In genomic region chr6:11711644-11711993, GRCh38 we compare ENCODE assay signal across 11 cellular contexts.
A peak's percentile ranks its signal among the peaks of the same experiment; 100 is the strongest.
DNase-seq lines count a peak whose midpoint lies in the region; ATAC-seq and TF ChIP-seq lines count a peak whose summit lies in the region.
"Had no signal": no experiment of that assay in that cellular context is flagged by ENCODE, and none has a peak within 500 bp of the region (broad histone marks: within the 10 kb centered on the region; RNA-seq: fewer than 3 reads in every experiment).

No MANE protein-coding gene starts in this region.

- intact Hi-C loops in activated CD4-positive, alpha-beta T cell treated with anti-CD3 and anti-CD28 coated beads for 36 hours (cut with DNase I, micrococcal nuclease) = loop anchor here (1.0 to 10.0 kb wide), 13 partner anchors 17 to 1743 kb away; no protein-coding TSS in a partner anchor
- intact Hi-C loops in upper lobe of right lung (cut with DNase I) = no loop called here
- intact Hi-C loops in A673 (cut with micrococcal nuclease; ENCODE audit: unreplicated experiment) = no loop called here

- H3K27ac Mint-ChIP-seq in activated CD4-positive, alpha-beta T cell treated with anti-CD3 and anti-CD28 coated beads for 36 hours = peak overlapping the region; percentile 100
- peak overlapping the region; percentile 84 for H3K27ac Mint-ChIP-seq in activated CD8-positive, alpha-beta T cell treated with anti-CD3 and anti-CD28 coated beads, Interleukin-2, amount 10 ng/mL, durations not matched to agents 7 days and 5 days
- peak overlapping the region; percentile 71 for H3K27ac Mint-ChIP-seq in mesothelial cell of epicardium

- no TSS peak for BruUV-seq in A673 (replicated peaks; lab: Mats Ljungman, UMichigan)

- H3K36me3 ChIP-seq in upper lobe of right lung (no peaks in the 10 kb centered on the region), A673 (ENCODE audit: insufficient read depth, low read length, poor library complexity, severe bottlenecking) (no peaks in the 10 kb centered on the region)

- peaks cover 47% of the 10 kb centered on the region for H3K36me3 Mint-ChIP-seq in activated CD4-positive, alpha-beta T cell treated with anti-CD3 and anti-CD28 coated beads for 36 hours (ENCODE audit: low read depth)
- H3K36me3 Mint-ChIP-seq in activated CD8-positive, alpha-beta T cell treated with anti-CD3 and anti-CD28 coated beads, Interleukin-2, amount 10 ng/mL, durations not matched to agents 7 days and 5 days (ENCODE audit: low read depth) = peaks cover 18% of the 10 kb centered on the region
- H3K36me3 Mint-ChIP-seq in mesothelial cell of epicardium = no peaks in the 10 kb centered on the region

- no peaks in the 10 kb centered on the region for H3K27me3 ChIP-seq in upper lobe of right lung
- H3K27me3 ChIP-seq in A673 (replicated peaks; ENCODE audit: insufficient read depth, low read depth, low read length, poor library complexity) = peaks cover 53% of the 10 kb centered on the region
- H3K27me3 ChIP-seq: testis had no signal

- H3K9me3 ChIP-seq in upper lobe of right lung (no peaks in the 10 kb centered on the region), A673 (ENCODE audit: low read depth, low read length, poor library complexity, severe bottlenecking) (no peaks in the 10 kb centered on the region)
- H3K9me3 ChIP-seq: testis had no signal

- H3K4me1 ChIP-seq in upper lobe of right lung (peaks cover 11% of the 10 kb centered on the region), A673 (ENCODE audit: insufficient read depth, low read length, poor library complexity, severe bottlenecking) (peaks cover 10% of the 10 kb centered on the region)
- H3K4me1 ChIP-seq: testis had no signal

- POLR2A ChIA-PET in activated CD4-positive, alpha-beta T cell treated with anti-CD3 and anti-CD28 coated beads for 36 hours (lab: Charles Lee) = interaction anchor here (0.9 to 4.1 kb wide), 11 partner anchors 12 to 530 kb away, joined by 3 to 60 read pairs (median 6); no protein-coding TSS in a partner anchor
- POLR2A ChIA-PET in activated CD8-positive, alpha-beta T cell treated with anti-CD3 and anti-CD28 coated beads, Interleukin-2, amount 10 ng/mL, durations not matched to agents 7 days and 5 days (lab: Charles Lee) = interaction anchor here (0.9 to 5.7 kb wide), 7 partner anchors 8 to 347 kb away, joined by 3 to 24 read pairs (median 4); no protein-coding TSS in a partner anchor
- POLR2A ChIA-PET in A673 (lab: Charles Lee; ENCODE audit: low non-redundant PET) = interaction anchor here (0.7 kb wide), 1 partner anchor 86 kb away, joined by 4 read pairs; no protein-coding TSS in a partner anchor

- no peak overlapping the region for H3K27ac ChIP-seq in upper lobe of right lung
- H3K27ac ChIP-seq in A673 (ENCODE audit: low read depth, low read length, poor library complexity, severe bottlenecking) = no peak overlapping the region
- H3K27ac ChIP-seq: testis had no signal

- peak; percentile 57 for ATAC-seq in activated CD4-positive, alpha-beta T cell treated with anti-CD3 and anti-CD28 coated beads for 36 hours
- no peak for ATAC-seq in activated CD8-positive, alpha-beta T cell treated with anti-CD3 and anti-CD28 coated beads, Interleukin-2, amount 10 ng/mL, durations not matched to agents 7 days and 5 days
- ATAC-seq in upper lobe of right lung = peak; percentile 51

- H3K4me3 Mint-ChIP-seq in activated CD4-positive, alpha-beta T cell treated with anti-CD3 and anti-CD28 coated beads for 36 hours = peak overlapping the region; percentile 75
- H3K4me3 Mint-ChIP-seq in activated CD8-positive, alpha-beta T cell treated with anti-CD3 and anti-CD28 coated beads, Interleukin-2, amount 10 ng/mL, durations not matched to agents 7 days and 5 days = no peak overlapping the region
- H3K4me3 Mint-ChIP-seq in mesothelial cell of epicardium = no peak overlapping the region

- peaks cover 17% of the 10 kb centered on the region for H3K9me3 Mint-ChIP-seq in activated CD4-positive, alpha-beta T cell treated with anti-CD3 and anti-CD28 coated beads for 36 hours (ENCODE audit: low read depth)
- H3K9me3 Mint-ChIP-seq in activated CD8-positive, alpha-beta T cell treated with anti-CD3 and anti-CD28 coated beads, Interleukin-2, amount 10 ng/mL, durations not matched to agents 7 days and 5 days (ENCODE audit: insufficient read depth) = peaks cover 4% of the 10 kb centered on the region
- peaks cover 16% of the 10 kb centered on the region for H3K9me3 Mint-ChIP-seq in mesothelial cell of epicardium

- peaks cover 80% of the 10 kb centered on the region for H3K4me1 Mint-ChIP-seq in activated CD4-positive, alpha-beta T cell treated with anti-CD3 and anti-CD28 coated beads for 36 hours
- peaks cover 59% of the 10 kb centered on the region for H3K4me1 Mint-ChIP-seq in activated CD8-positive, alpha-beta T cell treated with anti-CD3 and anti-CD28 coated beads, Interleukin-2, amount 10 ng/mL, durations not matched to agents 7 days and 5 days (ENCODE audit: low read depth)
- peaks cover 32% of the 10 kb centered on the region for H3K4me1 Mint-ChIP-seq in mesothelial cell of epicardium

- peak; percentile 86 for DNase-seq in activated CD4-positive, alpha-beta T cell treated with anti-CD3 and anti-CD28 coated beads for 36 hours
- DNase-seq in activated CD4-positive, alpha-beta T cell treated with anti-CD3 and anti-CD28 coated beads, Interleukin-2, amount 50 U/mL, for 1 hour = no peak
- no peak for DNase-seq in activated CD8-positive, alpha-beta T cell treated with anti-CD3 and anti-CD28 coated beads, Interleukin-2, amount 10 ng/mL, durations not matched to agents 7 days and 5 days
- DNase-seq in mesothelial cell of epicardium (ENCODE audit: low spot score in 2 of 2, unreplicated experiment in 2 of 2) (no peak), upper lobe of right lung (peak; percentile 63), NCI-H2029 (lab: John Stamatoyannopoulos, UW) (no peak), NCI-H2081 treated with DMSO at 0.1 percent for 48 hours (lab: John Stamatoyannopoulos, UW) (no peak), A673 (ENCODE audit: low spot score) (no peak)
- DNase-seq: kidney glomerular epithelial cell, NCI-H69, testis had no signal

- CTCF ChIA-PET in activated CD4-positive, alpha-beta T cell treated with anti-CD3 and anti-CD28 coated beads for 36 hours (lab: Charles Lee) = interaction anchor here (0.6 to 5.4 kb wide), 6 partner anchors 10 to 353 kb away, joined by 3 to 35 read pairs (median 5); no protein-coding TSS in a partner anchor
- CTCF ChIA-PET in activated CD8-positive, alpha-beta T cell treated with anti-CD3 and anti-CD28 coated beads, Interleukin-2, amount 10 ng/mL, durations not matched to agents 7 days and 5 days (lab: Charles Lee) = interaction anchor here (0.6 to 3.8 kb wide), 4 partner anchors 12 to 578 kb away, joined by 3 to 24 read pairs (median 5); partner anchors contain the start of genes EDN1 and HIVEP1
- CTCF ChIA-PET in A673 (lab: Charles Lee) = no interaction called here

- TF ChIP-seq CTCF in mesothelial cell of epicardium (IDR thresholded peaks at IDR 0.05; ENCODE audit: unreplicated experiment) = no peak
- no peak for TF ChIP-seq CTCF in upper lobe of right lung (IDR thresholded peaks at IDR 0.05)
- no peak for TF ChIP-seq CTCF in A673 (conservative IDR thresholded peaks at IDR 0.05; ENCODE audit: low read depth, low read length)

- H3K4me3 ChIP-seq in upper lobe of right lung (no peak overlapping the region), A673 (ENCODE audit: low read depth, low read length, poor library complexity, severe bottlenecking) (no peak overlapping the region)
- H3K4me3 ChIP-seq: testis had no signal

- H3K27me3 Mint-ChIP-seq in activated CD4-positive, alpha-beta T cell treated with anti-CD3 and anti-CD28 coated beads for 36 hours = no peaks in the 10 kb centered on the region
- H3K27me3 Mint-ChIP-seq in activated CD8-positive, alpha-beta T cell treated with anti-CD3 and anti-CD28 coated beads, Interleukin-2, amount 10 ng/mL, durations not matched to agents 7 days and 5 days (ENCODE audit: low read depth) = no peaks in the 10 kb centered on the region
- H3K27me3 Mint-ChIP-seq in mesothelial cell of epicardium (ENCODE audit: low read depth) = no peaks in the 10 kb centered on the region

Comparison
In these comparisons a context has a peak if more than half of its experiments do, and no peak if none do; other contexts are left out.
1. DNase-seq: peak in activated CD4-positive, alpha-beta T cell treated with anti-CD3 and anti-CD28 coated beads for 36 hours (single experiment) and upper lobe of right lung (single experiment); none in activated CD4-positive, alpha-beta T cell treated with anti-CD3 and anti-CD28 coated beads, Interleukin-2, amount 50 U/mL, for 1 hour (single experiment), activated CD8-positive, alpha-beta T cell treated with anti-CD3 and anti-CD28 coated beads, Interleukin-2, amount 10 ng/mL, durations not matched to agents 7 days and 5 days (single experiment), mesothelial cell of epicardium (0 of 2), NCI-H2029 (single experiment), NCI-H2081 treated with DMSO at 0.1 percent for 48 hours (single experiment) and A673 (single experiment).
2. intact Hi-C loops: an anchor here in activated CD4-positive, alpha-beta T cell treated with anti-CD3 and anti-CD28 coated beads for 36 hours (1.0 to 10.0 kb wide); none called in upper lobe of right lung and A673.
3. Peak in every context shown above with its lines, with median percentiles within 50 percentile points of each other: H3K27ac Mint-ChIP-seq.